8 cellular contexts compared by ENCODE assay signal in genomic region chr3:123447749-123448502, GRCh38. TPM values are rescaled to one million over a fixed set of nuclear protein-coding genes. Genes with fewer than 3 reads are reported as not detected.
A peak's percentile ranks its signal among the peaks of the same experiment; 100 is the strongest.
DNase-seq lines count a peak whose midpoint lies in the region; ATAC-seq and TF ChIP-seq lines count a peak whose summit lies in the region.

No MANE protein-coding gene starts in this region.

- H3K4me1 Mint-ChIP-seq in CD8-positive, alpha-beta memory T cell = peaks cover 3 to 8% (median 4%) of the 10 kb centered on the region in 3 donors

- WGBS in thyroid gland, 2 donors = 80% methylated on average over 9 of the region's 106 CpGs; no CpG with 5 or more reads in 1 of the 2 donors

- no peaks in the 10 kb centered on the region for H3K36me3 Mint-ChIP-seq in CD8-positive, alpha-beta memory T cell

- CTCF ChIA-PET in CD8-positive, alpha-beta memory T cell (lab: Charles Lee) = interaction anchor here (0.6 to 2.5 kb wide), 5 partner anchors 43 to 114 kb away, joined by 3 to 8 read pairs (median 6); no protein-coding TSS in a partner anchor

- POLR2A ChIA-PET in CD8-positive, alpha-beta memory T cell (lab: Charles Lee) = no interaction called here

- intact Hi-C loops in ascending aorta (cut with DNase I) = loop anchor here (2.0 to 5.0 kb wide), 6 partner anchors 15 to 111 kb away; no protein-coding TSS in a partner anchor
- intact Hi-C loops in thyroid gland (cut with DNase I) = no loop called here

- peaks cover 27 to 53% of the 10 kb centered on the region in 2 donors for H3K27me3 Mint-ChIP-seq in CD8-positive, alpha-beta memory T cell

- peaks cover 11% of the 10 kb centered on the region for H3K27me3 ChIP-seq in CD8-positive, alpha-beta memory T cell (ENCODE audit: insufficient read depth, low read length, poor library complexity, severe bottlenecking)
- peaks cover 4% of the 10 kb centered on the region for H3K27me3 ChIP-seq in ascending aorta
- peaks cover 19% of the 10 kb centered on the region for H3K27me3 ChIP-seq in thyroid gland

- no peaks in the 10 kb centered on the region for H3K36me3 ChIP-seq in CD8-positive, alpha-beta memory T cell (ENCODE audit: insufficient read depth, low read length)
- H3K36me3 ChIP-seq in ascending aorta = no peaks in the 10 kb centered on the region
- no peaks in the 10 kb centered on the region for H3K36me3 ChIP-seq in thyroid gland

- H3K9me3 ChIP-seq in CD8-positive, alpha-beta memory T cell (ENCODE audit: low read length) = no peaks in the 10 kb centered on the region
- H3K9me3 ChIP-seq in ascending aorta = no peaks in the 10 kb centered on the region
- no peaks in the 10 kb centered on the region for H3K9me3 ChIP-seq in thyroid gland

- no peak overlapping the region for H3K4me3 ChIP-seq in CD8-positive, alpha-beta memory T cell (ENCODE audit: low read length)
- H3K4me3 ChIP-seq in ascending aorta (peak overlapping the region; percentile 74 to 97), thyroid gland (replicated peaks in 1 of 3) (peak overlapping the region in 1 of 3 donors; percentile 49)

- TF ChIP-seq CTCF in ascending aorta (IDR thresholded peaks at IDR 0.05) (peak in 2 of 3 experiments; percentile 20 to 63), thyroid gland (IDR thresholded peaks at IDR 0.05) (peak in 1 of 6 experiments; percentile 24)

- no peak for TF ChIP-seq POLR2A in thyroid gland (IDR thresholded peaks at IDR 0.05)

- H3K27ac ChIP-seq in CD8-positive, alpha-beta memory T cell (ENCODE audit: low read depth, low read length) = no peak overlapping the region
- H3K27ac ChIP-seq in ascending aorta = peak overlapping the region; percentile 88 to 96
- no peak overlapping the region for H3K27ac ChIP-seq in thyroid gland

- ATAC-seq in left lobe of liver (peak; percentile 68), HG02798 (IDR thresholded peaks at IDR 0.05; ENCODE audit: poor library complexity, unreplicated experiment) (no peak)

- peak; percentile 26 to 55 (median 35) for DNase-seq in CD8-positive, alpha-beta memory T cell
- peak; percentile 42 for DNase-seq in NCI-H2171 (lab: John Stamatoyannopoulos, UW)
- DNase-seq in ascending aorta (ENCODE audit: low spot score in 2 of 2) = peak in 1 of 2 donors; percentile 68
- no peak for DNase-seq in left lobe of liver (ENCODE audit: low spot score)
- DNase-seq in stimulated activated CD8-positive, alpha-beta memory T cell treated with anti-CD3 and anti-CD28 coated beads, Interleukin-4, amount 100 ng/mL, for 48 hours = peak; percentile 68
- no peak for DNase-seq in thyroid gland
- no peak for DNase-seq in COR-L47 (lab: John Stamatoyannopoulos, UW)

- H3K27ac Mint-ChIP-seq in CD8-positive, alpha-beta memory T cell = no peak overlapping the region

- no peaks in the 10 kb centered on the region for H3K9me3 Mint-ChIP-seq in CD8-positive, alpha-beta memory T cell

- H3K4me1 ChIP-seq in CD8-positive, alpha-beta memory T cell (ENCODE audit: insufficient read depth, low read length) = no peaks in the 10 kb centered on the region
- H3K4me1 ChIP-seq in ascending aorta (peaks cover 0 to 15% of the 10 kb centered on the region in 2 donors), thyroid gland (peaks cover 10 to 18% of the 10 kb centered on the region in 2 donors)

- peak overlapping the region in 3 of 7 donors; percentile 29 to 69 (median 29) for H3K4me3 Mint-ChIP-seq in CD8-positive, alpha-beta memory T cell

RNA-seq across cellular contexts. Expression of gene ADCY5, which starts 1.0 kb away (rescaled TPM):
- under 1 TPM in 1 of 2 experiments, not detected in 1; 0.16 TPM for total RNA-seq in CD8-positive, alpha-beta memory T cell
- 0.02 TPM for polyA plus RNA-seq in CD8-positive, alpha-beta memory T cell
- 32.2 TPM for total RNA-seq in ascending aorta
- 3.8 TPM for total RNA-seq in left lobe of liver
- total RNA-seq in thyroid gland = 1 to 10 TPM in 3 of 4 donors, under 1 TPM in 1; 0.78 to 2.7 (median 1.8) TPM

Comparison
In these comparisons a context has a peak if more than half of its experiments do, and no peak if none do; other contexts are left out.
1. DNase-seq: peak in CD8-positive, alpha-beta memory T cell (5 of 5), NCI-H2171 (single experiment) and stimulated activated CD8-positive, alpha-beta memory T cell treated with anti-CD3 and anti-CD28 coated beads, Interleukin-4, amount 100 ng/mL, for 48 hours (single experiment); none in left lobe of liver (single experiment), thyroid gland (0 of 2) and COR-L47 (single experiment).
2. H3K27ac ChIP-seq: peak in ascending aorta (2 of 2); none in CD8-positive, alpha-beta memory T cell (single experiment) and thyroid gland (0 of 3).